Comparison of ENCODE assay signal across 1 cellular context in the genomic region with DNA sequence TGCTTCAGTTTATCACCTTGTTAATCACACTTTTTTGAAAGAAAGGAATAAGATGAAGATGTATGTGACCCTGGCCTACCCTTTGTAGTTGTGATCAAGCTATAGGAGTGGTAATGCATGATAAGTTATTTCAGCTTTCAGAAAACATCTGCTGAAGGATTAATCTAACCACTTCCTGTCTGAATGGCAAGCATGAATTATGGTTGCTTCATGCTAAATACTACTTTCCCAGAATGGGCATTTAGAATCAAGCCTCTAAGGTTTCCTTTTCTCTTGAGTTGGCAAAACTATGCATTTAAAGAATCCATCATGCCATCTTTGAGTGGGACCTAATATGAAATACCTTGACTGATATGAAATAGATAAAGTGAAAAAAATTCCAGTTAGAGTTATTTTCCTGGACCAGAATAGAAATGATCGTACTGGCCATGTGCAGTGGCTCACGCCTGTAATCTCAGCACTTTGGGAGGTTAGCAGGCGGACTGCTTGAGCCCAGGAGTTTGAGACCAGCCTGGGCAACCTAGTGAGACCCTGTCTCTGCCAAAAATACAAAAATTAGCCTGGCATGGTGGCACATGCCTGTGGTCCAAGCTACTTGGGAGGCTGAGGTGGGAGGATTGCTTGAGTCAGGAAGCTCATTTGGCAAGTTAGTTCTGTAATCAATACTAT.
TF ChIP-seq lines count a peak whose summit lies in the region.

No MANE protein-coding gene starts in this region.

TF ChIP-seq in K562, 482 proteins besides CTCF, POLR2A, EP300 and RAD21 (continued from another document and continues in another):
- TF ChIP-seq GTF3C2 (IDR thresholded peaks at IDR 0.05; ENCODE audit: borderline replicate concordance, extremely low read depth, insufficient read length) (no peak), MAZ (CRISPR knock-in tag; conservative IDR thresholded peaks at IDR 0.05 in 1 of 2, IDR thresholded peaks at IDR 0.05 in 1 of 2) (no peak), KDM4B (IDR thresholded peaks at IDR 0.05; ENCODE audit: borderline replicate concordance in 2 of 2, low read depth in 1 of 2) (no peak), GATAD2B (IDR thresholded peaks at IDR 0.05; ENCODE audit: borderline replicate concordance) (peak; percentile 91), SNAPC5 (CRISPR knock-in tag; IDR thresholded peaks at IDR 0.05) (no peak), SMARCE1 (IDR thresholded peaks at IDR 0.05) (peak; percentile 92), ZHX1 (conservative IDR thresholded peaks at IDR 0.05; ENCODE audit: low read length) (no peak), ZNF143 (CRISPR knock-in tag; IDR thresholded peaks at IDR 0.05) (no peak), FOS (IDR thresholded peaks at IDR 0.05; ENCODE audit: extremely low read depth, insufficient read length) (no peak), ZNF232 (CRISPR knock-in tag; IDR thresholded peaks at IDR 0.05) (no peak), ZNF589 (CRISPR knock-in tag; IDR thresholded peaks at IDR 0.05; ENCODE audit: low read depth) (peak; percentile 88; the same call in 1 of the 2 replicates), ZNF512 (tag; IDR thresholded peaks at IDR 0.05) (no peak), ZFPM2 (CRISPR knock-in tag; IDR thresholded peaks at IDR 0.05) (no peak), SMAD4 (CRISPR knock-in tag; conservative IDR thresholded peaks at IDR 0.05) (peak; percentile 78), EHMT2 (IDR thresholded peaks at IDR 0.05) (0 out of 2 replicates have a peak, but pooled peaks have one; percentile 27), MGA (IDR thresholded peaks at IDR 0.05) (peak; percentile 51), ZBTB2 (IDR thresholded peaks at IDR 0.05) (peak; percentile 26; the same call in 1 of the 2 replicates)
- TF ChIP-seq, protein P1, sequence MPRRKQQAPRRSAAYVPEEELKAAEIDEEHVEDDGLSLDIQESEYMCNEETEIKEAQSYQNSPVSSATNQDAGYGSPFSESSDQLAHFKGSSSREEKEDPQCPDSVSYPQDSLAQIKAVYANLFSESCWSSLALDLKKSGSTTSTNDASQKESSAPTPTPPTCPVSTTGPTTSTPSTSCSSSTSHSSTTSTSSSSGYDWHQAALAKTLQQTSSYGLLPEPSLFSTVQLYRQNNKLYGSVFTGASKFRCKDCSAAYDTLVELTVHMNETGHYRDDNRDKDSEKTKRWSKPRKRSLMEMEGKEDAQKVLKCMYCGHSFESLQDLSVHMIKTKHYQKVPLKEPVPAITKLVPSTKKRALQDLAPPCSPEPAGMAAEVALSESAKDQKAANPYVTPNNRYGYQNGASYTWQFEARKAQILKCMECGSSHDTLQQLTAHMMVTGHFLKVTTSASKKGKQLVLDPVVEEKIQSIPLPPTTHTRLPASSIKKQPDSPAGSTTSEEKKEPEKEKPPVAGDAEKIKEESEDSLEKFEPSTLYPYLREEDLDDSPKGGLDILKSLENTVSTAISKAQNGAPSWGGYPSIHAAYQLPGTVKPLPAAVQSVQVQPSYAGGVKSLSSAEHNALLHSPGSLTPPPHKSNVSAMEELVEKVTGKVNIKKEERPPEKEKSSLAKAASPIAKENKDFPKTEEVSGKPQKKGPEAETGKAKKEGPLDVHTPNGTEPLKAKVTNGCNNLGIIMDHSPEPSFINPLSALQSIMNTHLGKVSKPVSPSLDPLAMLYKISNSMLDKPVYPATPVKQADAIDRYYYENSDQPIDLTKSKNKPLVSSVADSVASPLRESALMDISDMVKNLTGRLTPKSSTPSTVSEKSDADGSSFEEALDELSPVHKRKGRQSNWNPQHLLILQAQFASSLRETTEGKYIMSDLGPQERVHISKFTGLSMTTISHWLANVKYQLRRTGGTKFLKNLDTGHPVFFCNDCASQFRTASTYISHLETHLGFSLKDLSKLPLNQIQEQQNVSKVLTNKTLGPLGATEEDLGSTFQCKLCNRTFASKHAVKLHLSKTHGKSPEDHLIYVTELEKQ (CRISPR knock-in tag; IDR thresholded peaks at IDR 0.05), result no peak
- TF ChIP-seq, protein P2, sequence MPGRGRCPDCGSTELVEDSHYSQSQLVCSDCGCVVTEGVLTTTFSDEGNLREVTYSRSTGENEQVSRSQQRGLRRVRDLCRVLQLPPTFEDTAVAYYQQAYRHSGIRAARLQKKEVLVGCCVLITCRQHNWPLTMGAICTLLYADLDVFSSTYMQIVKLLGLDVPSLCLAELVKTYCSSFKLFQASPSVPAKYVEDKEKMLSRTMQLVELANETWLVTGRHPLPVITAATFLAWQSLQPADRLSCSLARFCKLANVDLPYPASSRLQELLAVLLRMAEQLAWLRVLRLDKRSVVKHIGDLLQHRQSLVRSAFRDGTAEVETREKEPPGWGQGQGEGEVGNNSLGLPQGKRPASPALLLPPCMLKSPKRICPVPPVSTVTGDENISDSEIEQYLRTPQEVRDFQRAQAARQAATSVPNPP (IDR thresholded peaks at IDR 0.05; ENCODE audit: borderline replicate concordance, insufficient read depth, insufficient read length), result no peak
